In genomic region chrX:109886122-109886761, GRCh38 we compare ENCODE assay signal across 9 cellular contexts.
DNase-seq lines count a peak whose midpoint lies in the region; ATAC-seq, FAIRE-seq and TF ChIP-seq lines count a peak whose summit lies in the region.
"Had no signal": no experiment of that assay in that cellular context is flagged by ENCODE, and none has a peak within 500 bp of the region (broad histone marks: within the 10 kb centered on the region; RNA-seq: fewer than 3 reads in every experiment).

No MANE protein-coding gene starts in this region.

- no peak overlapping the region for H3K4me2 ChIP-seq in GM23248 (ENCODE audit: unreplicated experiment)

- H3K4me1 ChIP-seq in GM23248 (ENCODE audit: insufficient read depth) = no peaks in the 10 kb centered on the region
- no peaks in the 10 kb centered on the region for H3K4me1 ChIP-seq in ascending aorta
- H3K4me1 ChIP-seq in testis = no peaks in the 10 kb centered on the region

- H3K27ac ChIP-seq in GM23248 (no peak overlapping the region), ascending aorta (no peak overlapping the region), testis (no peak overlapping the region)

- DNase-seq in Caki2 (ENCODE audit: low read depth) (peak; percentile 18), GM23248 (peak; percentile 62), NOMO-1 treated with DMSO at 0.1 percent for 48 hours (lab: John Stamatoyannopoulos, UW; ENCODE audit: unreplicated experiment) (peak; percentile 44), ascending aorta (ENCODE audit: low spot score in 2 of 2) (no peak), testis (peak; percentile 52), GM19238 (ENCODE audit: insufficient read length, low spot score) (no peak)

- no peaks in the 10 kb centered on the region for H4K20me1 ChIP-seq in GM23248 (ENCODE audit: insufficient read depth)

- no peaks in the 10 kb centered on the region for H3K27me3 ChIP-seq in GM23248 (replicated peaks; ENCODE audit: insufficient read depth)
- no peaks in the 10 kb centered on the region for H3K27me3 ChIP-seq in ascending aorta
- no peaks in the 10 kb centered on the region for H3K27me3 ChIP-seq in testis

- FAIRE-seq in islet of Langerhans (lab: Jason Lieb, UNC) = peak; percentile 9
- FAIRE-seq: TTC549 had no signal

- intact Hi-C loops in ascending aorta (cut with DNase I) (loop anchor here (2.0 kb wide), 1 partner anchor 175 kb away; no protein-coding TSS in a partner anchor), testis (cut with DNase I; ENCODE audit: low total_unique reads) (no loop called here)

- H3K9ac ChIP-seq in GM23248 = no peak overlapping the region

- H2AFZ ChIP-seq in GM23248 = no peak overlapping the region

- TF ChIP-seq POLR2A in testis (IDR thresholded peaks at IDR 0.05) = no peak

- H3K36me3 ChIP-seq in GM23248 (ENCODE audit: low read depth) (no peaks in the 10 kb centered on the region), ascending aorta (no peaks in the 10 kb centered on the region), testis (ENCODE audit: low read depth, missing control alignments) (no peaks in the 10 kb centered on the region)

- in situ Hi-C loops in Caki2 (cut with HindIII; ENCODE audit: low pct_unique_long_range_greater_than_20kb, low sequenced_read_pairs) = no loop called here
- in situ Hi-C loops in GM23248 (cut with MboI) = loop anchor here (10.0 kb wide), 1 partner anchor 401 kb away; the partner anchor contains the start of gene GUCY2F

- no peaks in the 10 kb centered on the region for H3F3A ChIP-seq in GM23248 (ENCODE audit: insufficient read depth)

- H3K9me2 ChIP-seq in GM23248 (ENCODE audit: insufficient read depth) = no peaks in the 10 kb centered on the region

- WGBS in GM23248 (ENCODE audit: low coverage in 1 of 2, low lambda C conversion rate in 2 of 2, missing lambda C conversion rate in 2 of 2), 2 experiments = 27 to 32% methylated on average over 4 of the region's 4 CpGs
- WGBS in testis, 2 donors = 43 to 45% methylated on average over 4 of the region's 4 CpGs

- peak in 2 of 3 experiments; percentile 38 to 62 for TF ChIP-seq CTCF in ascending aorta (IDR thresholded peaks at IDR 0.05)
- peak; percentile 37 to 50 (median 38) for TF ChIP-seq CTCF in testis (IDR thresholded peaks at IDR 0.05)

- no peak for ATAC-seq in HG02588 (IDR thresholded peaks at IDR 0.05; ENCODE audit: unreplicated experiment)

- H3K9me3 ChIP-seq in GM23248 (ENCODE audit: low read depth) (no peaks in the 10 kb centered on the region), ascending aorta (no peaks in the 10 kb centered on the region), testis (no peaks in the 10 kb centered on the region)

- no peaks in the 10 kb centered on the region for H3K79me2 ChIP-seq in GM23248 (ENCODE audit: insufficient read depth)

- H3K4me3 ChIP-seq in GM23248 = no peak overlapping the region
- H3K4me3 ChIP-seq in ascending aorta = no peak overlapping the region
- H3K4me3 ChIP-seq in testis = no peak overlapping the region

Comparison
In these comparisons a context has a peak if more than half of its experiments do, and no peak if none do; other contexts are left out.
1. DNase-seq: peak in Caki2 (single experiment), GM23248 (single experiment), NOMO-1 treated with DMSO at 0.1 percent for 48 hours (single experiment) and testis (single experiment); none in ascending aorta (0 of 2) and GM19238 (single experiment).